In the genomic region with DNA sequence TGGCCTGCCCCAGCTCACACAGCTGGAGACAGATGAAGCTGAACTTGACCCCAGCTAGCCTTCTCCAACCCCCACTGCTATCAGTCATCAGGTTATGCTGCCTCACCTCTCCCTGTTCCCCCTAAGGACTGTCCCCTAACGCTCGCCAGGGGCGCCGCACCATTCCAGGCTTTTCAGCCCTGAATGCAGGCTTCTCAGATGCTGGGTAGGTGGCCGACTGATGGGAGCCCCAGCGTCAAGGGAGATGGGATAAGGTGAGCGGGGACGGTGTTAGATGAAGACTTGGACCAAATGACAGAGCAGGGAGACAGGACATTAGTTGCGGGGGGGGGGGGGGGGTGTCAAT, we compare ENCODE assay signal across 8 cellular contexts. TPM values are rescaled to one million over a fixed set of nuclear protein-coding genes. Genes with fewer than 3 reads are reported as not detected.
DNase-seq lines count a peak whose midpoint lies in the region; ATAC-seq and TF ChIP-seq lines count a peak whose summit lies in the region.

No MANE protein-coding gene starts in this region.

- no peak for DNase-seq in activated naive CD4-positive, alpha-beta T cell treated with anti-CD3 and anti-CD28 coated beads, Interleukin-2, amount 10 ng/mL, durations not matched to agents 7 days and 5 days
- DNase-seq in activated naive CD4-positive, alpha-beta T cell (lab: John Stamatoyannopoulos, UW), result no peak
- DNase-seq in activated CD4-positive, alpha-beta memory T cell treated with anti-CD3 and anti-CD28 coated beads, Interleukin-2, amount 10 ng/mL, durations not matched to agents 7 days and 5 days, result no peak
- no peak for DNase-seq in immature natural killer cell
- DNase-seq in type B pancreatic cell (ENCODE audit: extremely low spot score, unreplicated experiment), result no peak
- no peak for DNase-seq in HEK293T (ENCODE audit: extremely low spot score)
- no peak for DNase-seq in NCI-H1048 (lab: John Stamatoyannopoulos, UW)

- no peaks in the 10 kb centered on the region for H3K36me3 Mint-ChIP-seq in activated naive CD4-positive, alpha-beta T cell treated with anti-CD3 and anti-CD28 coated beads, Interleukin-2, amount 10 ng/mL, durations not matched to agents 7 days and 5 days
- H3K36me3 Mint-ChIP-seq in activated CD4-positive, alpha-beta memory T cell treated with anti-CD3 and anti-CD28 coated beads, Interleukin-2, amount 10 ng/mL, durations not matched to agents 7 days and 5 days (ENCODE audit: low read depth), result no peaks in the 10 kb centered on the region
- no peaks in the 10 kb centered on the region for H3K36me3 Mint-ChIP-seq in immature natural killer cell
- no peaks in the 10 kb centered on the region for H3K36me3 Mint-ChIP-seq in type B pancreatic cell

- H3K4me3 Mint-ChIP-seq in activated naive CD4-positive, alpha-beta T cell treated with anti-CD3 and anti-CD28 coated beads, Interleukin-2, amount 10 ng/mL, durations not matched to agents 7 days and 5 days, result peak overlapping the region; percentile 62
- peak overlapping the region; percentile 59 for H3K4me3 Mint-ChIP-seq in activated CD4-positive, alpha-beta memory T cell treated with anti-CD3 and anti-CD28 coated beads, Interleukin-2, amount 10 ng/mL, durations not matched to agents 7 days and 5 days
- peak overlapping the region; percentile 67 to 80 (median 78) for H3K4me3 Mint-ChIP-seq in immature natural killer cell
- H3K4me3 Mint-ChIP-seq in type B pancreatic cell, result peak overlapping the region; percentile 83

- CTCF ChIA-PET in activated naive CD4-positive, alpha-beta T cell treated with anti-CD3 and anti-CD28 coated beads, Interleukin-2, amount 10 ng/mL, durations not matched to agents 7 days and 5 days (lab: Charles Lee), result interaction anchor here (0.8 to 3.6 kb wide), 16 partner anchors 10 to 651 kb away, joined by 3 to 14 read pairs (median 4); no protein-coding TSS in a partner anchor
- CTCF ChIA-PET in activated CD4-positive, alpha-beta memory T cell treated with anti-CD3 and anti-CD28 coated beads, Interleukin-2, amount 10 ng/mL, durations not matched to agents 7 days and 5 days (lab: Charles Lee), result interaction anchor here (0.6 to 2.5 kb wide), 15 partner anchors 9 to 797 kb away, joined by 3 to 24 read pairs (median 3); a partner anchor contains a TSS
- CTCF ChIA-PET in HEK293T (lab: Yijun Ruan, JAX), result interaction anchor here (0.8 to 2.6 kb wide), 7 partner anchors 10 to 170 kb away, joined by 3 to 11 read pairs (median 3); no protein-coding TSS in a partner anchor

- peaks cover 41% of the 10 kb centered on the region for H3K27me3 Mint-ChIP-seq in activated naive CD4-positive, alpha-beta T cell treated with anti-CD3 and anti-CD28 coated beads, Interleukin-2, amount 10 ng/mL, durations not matched to agents 7 days and 5 days
- H3K27me3 Mint-ChIP-seq in activated CD4-positive, alpha-beta memory T cell treated with anti-CD3 and anti-CD28 coated beads, Interleukin-2, amount 10 ng/mL, durations not matched to agents 7 days and 5 days, result peaks cover 29% of the 10 kb centered on the region
- peaks cover 3 to 14% (median 5%) of the 10 kb centered on the region in 3 donors for H3K27me3 Mint-ChIP-seq in immature natural killer cell (ENCODE audit: low read depth in 3 of 3)
- H3K27me3 Mint-ChIP-seq in type B pancreatic cell, result peaks cover 25% of the 10 kb centered on the region

- POLR2A ChIA-PET in activated CD4-positive, alpha-beta memory T cell treated with anti-CD3 and anti-CD28 coated beads, Interleukin-2, amount 10 ng/mL, durations not matched to agents 7 days and 5 days (lab: Charles Lee), result interaction anchor here (1.2 kb wide), 1 partner anchor 244 kb away, joined by 4 read pairs; a partner anchor contains a TSS
- POLR2A ChIA-PET in HEK293T (lab: Yijun Ruan, JAX), result interaction anchor here (0.6 kb wide), 1 partner anchor 9 kb away, joined by 3 read pairs; no protein-coding TSS in a partner anchor

- H3K9me3 Mint-ChIP-seq in activated naive CD4-positive, alpha-beta T cell treated with anti-CD3 and anti-CD28 coated beads, Interleukin-2, amount 10 ng/mL, durations not matched to agents 7 days and 5 days, result no peaks in the 10 kb centered on the region
- H3K9me3 Mint-ChIP-seq in activated CD4-positive, alpha-beta memory T cell treated with anti-CD3 and anti-CD28 coated beads, Interleukin-2, amount 10 ng/mL, durations not matched to agents 7 days and 5 days, result no peaks in the 10 kb centered on the region
- H3K9me3 Mint-ChIP-seq in immature natural killer cell (no peaks in the 10 kb centered on the region), type B pancreatic cell (no peaks in the 10 kb centered on the region)

- peaks cover 11% of the 10 kb centered on the region for H3K4me1 Mint-ChIP-seq in activated naive CD4-positive, alpha-beta T cell treated with anti-CD3 and anti-CD28 coated beads, Interleukin-2, amount 10 ng/mL, durations not matched to agents 7 days and 5 days
- peaks cover 14% of the 10 kb centered on the region for H3K4me1 Mint-ChIP-seq in activated CD4-positive, alpha-beta memory T cell treated with anti-CD3 and anti-CD28 coated beads, Interleukin-2, amount 10 ng/mL, durations not matched to agents 7 days and 5 days
- H3K4me1 Mint-ChIP-seq in immature natural killer cell (peaks cover 5 to 19% of the 10 kb centered on the region in 2 donors), type B pancreatic cell (ENCODE audit: unreplicated experiment) (peaks cover 3% of the 10 kb centered on the region)

- no peak for ATAC-seq in HG03521 (IDR thresholded peaks at IDR 0.05; ENCODE audit: unreplicated experiment)

- no peak overlapping the region for H3K27ac Mint-ChIP-seq in activated naive CD4-positive, alpha-beta T cell treated with anti-CD3 and anti-CD28 coated beads, Interleukin-2, amount 10 ng/mL, durations not matched to agents 7 days and 5 days
- H3K27ac Mint-ChIP-seq in activated CD4-positive, alpha-beta memory T cell treated with anti-CD3 and anti-CD28 coated beads, Interleukin-2, amount 10 ng/mL, durations not matched to agents 7 days and 5 days, result no peak overlapping the region
- no peak overlapping the region for H3K27ac Mint-ChIP-seq in immature natural killer cell
- H3K27ac Mint-ChIP-seq in type B pancreatic cell, result no peak overlapping the region

- TF ChIP-seq CTCF in type B pancreatic cell (conservative IDR thresholded peaks at IDR 0.05), result no peak

TF ChIP-seq in HEK293T, 16 proteins besides CTCF, POLR2A, EP300 and RAD21:
- no peak for TF ChIP-seq HDGF (IDR thresholded peaks at IDR 0.05; ENCODE audit: borderline replicate concordance)
- no peak for TF ChIP-seq SUZ12 (IDR thresholded peaks at IDR 0.05)
- no peak for TF ChIP-seq FOXK2 (IDR thresholded peaks at IDR 0.05)
- TF ChIP-seq ELF4 (IDR thresholded peaks at IDR 0.05), result no peak
- no peak for TF ChIP-seq CTBP1 (IDR thresholded peaks at IDR 0.05; ENCODE audit: borderline replicate concordance)
- TF ChIP-seq NFRKB (IDR thresholded peaks at IDR 0.05), result no peak
- TF ChIP-seq FOXA1 (IDR thresholded peaks at IDR 0.05), result no peak
- TF ChIP-seq SP1 (IDR thresholded peaks at IDR 0.05), result no peak
- no peak for TF ChIP-seq ZNF384 (IDR thresholded peaks at IDR 0.05)
- TF ChIP-seq LEF1 (IDR thresholded peaks at IDR 0.05; ENCODE audit: borderline replicate concordance), result no peak

RNA-seq across cellular contexts. Expression of a gene that starts 15.8 kb away (rescaled TPM):
- not detected for total RNA-seq in activated CD4-positive, alpha-beta memory T cell treated with anti-CD3 and anti-CD28 coated beads, Interleukin-2, amount 10 ng/mL, durations not matched to agents 7 days and 5 days
- not detected for polyA plus RNA-seq in immature natural killer cell
- total RNA-seq in type B pancreatic cell (ENCODE audit: low replicate concordance), result not detected in 2 replicates
